2 cellular contexts compared by ENCODE assay signal in genomic region chr20:23187759-23188158, GRCh38.
TF ChIP-seq lines count a peak whose summit lies in the region.

No MANE protein-coding gene starts in this region.

TF ChIP-seq in SK-N-SH treated with all-trans-retinoic acid at 6 μM for 48 hours, 23 proteins besides CTCF, POLR2A, EP300 and RAD21 (continued from another document):
- no peak for TF ChIP-seq GLIS3 (CRISPR knock-in tag; IDR thresholded peaks at IDR 0.05)
- TF ChIP-seq POU6F1 (CRISPR knock-in tag; IDR thresholded peaks at IDR 0.05; ENCODE audit: borderline replicate concordance, low read depth) = no peak
- TF ChIP-seq CREB5 (CRISPR knock-in tag; IDR thresholded peaks at IDR 0.05; ENCODE audit: low read depth) = no peak
- TF ChIP-seq BACH2 (CRISPR knock-in tag; IDR thresholded peaks at IDR 0.05; ENCODE audit: borderline replicate concordance) = no peak
- no peak for TF ChIP-seq ZFP3 (CRISPR knock-in tag; IDR thresholded peaks at IDR 0.05)
- TF ChIP-seq ARNTL (CRISPR knock-in tag; IDR thresholded peaks at IDR 0.05; ENCODE audit: borderline replicate concordance, low read depth) = no peak
- no peak for TF ChIP-seq ZNF70 (CRISPR knock-in tag; IDR thresholded peaks at IDR 0.05)
- TF ChIP-seq, protein P1, sequence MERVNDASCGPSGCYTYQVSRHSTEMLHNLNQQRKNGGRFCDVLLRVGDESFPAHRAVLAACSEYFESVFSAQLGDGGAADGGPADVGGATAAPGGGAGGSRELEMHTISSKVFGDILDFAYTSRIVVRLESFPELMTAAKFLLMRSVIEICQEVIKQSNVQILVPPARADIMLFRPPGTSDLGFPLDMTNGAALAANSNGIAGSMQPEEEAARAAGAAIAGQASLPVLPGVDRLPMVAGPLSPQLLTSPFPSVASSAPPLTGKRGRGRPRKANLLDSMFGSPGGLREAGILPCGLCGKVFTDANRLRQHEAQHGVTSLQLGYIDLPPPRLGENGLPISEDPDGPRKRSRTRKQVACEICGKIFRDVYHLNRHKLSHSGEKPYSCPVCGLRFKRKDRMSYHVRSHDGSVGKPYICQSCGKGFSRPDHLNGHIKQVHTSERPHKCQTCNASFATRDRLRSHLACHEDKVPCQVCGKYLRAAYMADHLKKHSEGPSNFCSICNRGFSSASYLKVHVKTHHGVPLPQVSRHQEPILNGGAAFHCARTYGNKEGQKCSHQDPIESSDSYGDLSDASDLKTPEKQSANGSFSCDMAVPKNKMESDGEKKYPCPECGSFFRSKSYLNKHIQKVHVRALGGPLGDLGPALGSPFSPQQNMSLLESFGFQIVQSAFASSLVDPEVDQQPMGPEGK (CRISPR knock-in tag; IDR thresholded peaks at IDR 0.05; ENCODE audit: borderline replicate concordance) = no peak
- no peak for TF ChIP-seq ZNF565 (CRISPR knock-in tag; conservative IDR thresholded peaks at IDR 0.05; ENCODE audit: low read depth)
- TF ChIP-seq RARB (CRISPR knock-in tag; IDR thresholded peaks at IDR 0.05) = no peak
- TF ChIP-seq ISL1 (CRISPR knock-in tag; IDR thresholded peaks at IDR 0.05) = no peak

TF ChIP-seq in SK-N-SH, 30 proteins besides CTCF, POLR2A, EP300 and RAD21 (continued from another document):
- TF ChIP-seq GATA2 (CRISPR knock-in tag; IDR thresholded peaks at IDR 0.05) (no peak), PBX3 (IDR thresholded peaks at IDR 0.05) (no peak), FOXJ3 (CRISPR knock-in tag; IDR thresholded peaks at IDR 0.05) (no peak)
- TF ChIP-seq, protein P2, sequence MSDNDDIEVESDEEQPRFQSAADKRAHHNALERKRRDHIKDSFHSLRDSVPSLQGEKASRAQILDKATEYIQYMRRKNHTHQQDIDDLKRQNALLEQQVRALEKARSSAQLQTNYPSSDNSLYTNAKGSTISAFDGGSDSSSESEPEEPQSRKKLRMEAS (IDR thresholded peaks at IDR 0.05; ENCODE audit: low read depth) = no peak
